In genomic region chr13:25699056-25699455, GRCh38 we compare ENCODE assay signal across 20 cellular contexts.
"Had no signal": no experiment of that assay in that cellular context is flagged by ENCODE, and none has a peak within 500 bp of the region (broad histone marks: within the 10 kb centered on the region; RNA-seq: fewer than 3 reads in every experiment).

No MANE protein-coding gene starts in this region.

- H3K4me1 Mint-ChIP-seq: activated CD4-positive, alpha-beta T cell treated with anti-CD3 and anti-CD28 coated beads for 36 hours; natural killer cell had no signal

- H3K27ac ChIP-seq: gastrocnemius medialis, left lung, lower lobe of right lung, right atrium auricular region, transverse colon had no signal

- ATAC-seq: activated CD4-positive, alpha-beta T cell treated with anti-CD3 and anti-CD28 coated beads for 36 hours; gastrocnemius medialis; left lung; lower lobe of right lung; natural killer cell had no signal

- H3K4me3 Mint-ChIP-seq: activated CD4-positive, alpha-beta T cell treated with anti-CD3 and anti-CD28 coated beads for 36 hours; activated naive CD4-positive, alpha-beta T cell treated with anti-CD3 and anti-CD28 coated beads for 36 hours; activated naive CD8-positive, alpha-beta T cell treated with anti-CD3 and anti-CD28 coated beads, Interleukin-2, amount 10 ng/mL, durations not matched to agents 7 days and 5 days; natural killer cell had no signal

- FAIRE-seq: colon, endometrium, islet of Langerhans had no signal

- H3K27me3 ChIP-seq: gastrocnemius medialis, left lung, right atrium auricular region, transverse colon had no signal

- H3K9me3 Mint-ChIP-seq: activated naive CD4-positive, alpha-beta T cell treated with anti-CD3 and anti-CD28 coated beads for 36 hours; activated naive CD8-positive, alpha-beta T cell treated with anti-CD3 and anti-CD28 coated beads, Interleukin-2, amount 10 ng/mL, durations not matched to agents 7 days and 5 days; natural killer cell had no signal

- H3K36me3 ChIP-seq: gastrocnemius medialis, left lung, lower lobe of right lung, right atrium auricular region, transverse colon had no signal

- H3K9me3 ChIP-seq: gastrocnemius medialis, left lung, lower lobe of right lung, right atrium auricular region, transverse colon had no signal

- DNase-seq: activated CD4-positive, alpha-beta T cell treated with anti-CD3 and anti-CD28 coated beads for 36 hours; activated CD4-positive, CD25-positive, alpha-beta regulatory T cell; activated effector memory CD4-positive, alpha-beta T cell treated with Interleukin-2 at 50 U/mL for 16 hours; activated naive CD4-positive, alpha-beta T cell treated with anti-CD3 and anti-CD28 coated beads for 36 hours; activated naive CD8-positive, alpha-beta T cell treated with anti-CD3 and anti-CD28 coated beads, Interleukin-2, amount 10 ng/mL, durations not matched to agents 7 days and 5 days; amygdala; effector CD8-positive, alpha-beta T cell; gastrocnemius medialis; glutamatergic neuron; left lung; lower lobe of right lung; mesenchymal stem cell; natural killer cell; stimulated activated CD4-positive, alpha-beta T cell treated with anti-CD3 and anti-CD28 coated beads, Interleukin-2, amount 100 ng/mL, for 48 hours; stimulated activated naive CD4-positive, alpha-beta T cell treated with Interleukin-2 at 50 U/mL for 16 hours; transverse colon had no signal

- H3K36me3 Mint-ChIP-seq: activated naive CD8-positive, alpha-beta T cell treated with anti-CD3 and anti-CD28 coated beads, Interleukin-2, amount 10 ng/mL, durations not matched to agents 7 days and 5 days; natural killer cell had no signal

- H3K4me1 ChIP-seq: gastrocnemius medialis, left lung, lower lobe of right lung, right atrium auricular region, transverse colon had no signal

- H3K27ac Mint-ChIP-seq: activated CD4-positive, alpha-beta T cell treated with anti-CD3 and anti-CD28 coated beads for 36 hours; activated naive CD4-positive, alpha-beta T cell treated with anti-CD3 and anti-CD28 coated beads for 36 hours; activated naive CD8-positive, alpha-beta T cell treated with anti-CD3 and anti-CD28 coated beads, Interleukin-2, amount 10 ng/mL, durations not matched to agents 7 days and 5 days; natural killer cell had no signal

- H3K4me3 ChIP-seq: gastrocnemius medialis, left lung, lower lobe of right lung, right atrium auricular region, transverse colon had no signal
